ENCODE assay signal across 24 cellular contexts in the genomic region with DNA sequence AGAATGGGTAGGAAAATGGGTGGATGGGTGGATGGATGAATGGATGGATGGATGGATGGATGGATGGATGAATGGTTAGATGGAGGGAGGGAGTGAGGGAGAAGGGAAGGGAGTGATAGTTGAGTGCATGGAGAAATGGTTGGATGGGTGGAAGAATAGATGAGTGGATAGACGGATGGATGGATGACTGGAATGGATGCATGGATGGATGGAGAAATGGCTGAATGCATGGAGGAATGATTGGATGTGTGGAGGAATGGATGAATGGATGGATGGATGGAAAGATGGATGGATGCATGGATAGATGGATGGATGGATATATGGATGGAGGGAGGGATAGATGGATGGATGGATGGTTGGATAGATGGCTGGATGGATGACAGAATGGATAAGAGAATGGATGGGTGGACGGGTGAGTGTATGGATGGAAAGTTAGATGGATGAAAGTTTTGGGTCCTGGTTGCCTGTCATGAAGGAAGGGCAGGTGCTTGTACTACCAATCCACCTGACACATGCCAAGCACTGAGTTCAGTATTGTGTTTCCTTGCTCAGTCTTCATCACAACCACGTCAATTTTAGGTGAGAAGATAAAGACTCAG.
"Had no signal": no experiment of that assay in that cellular context is flagged by ENCODE, and none has a peak within 500 bp of the region (broad histone marks: within the 10 kb centered on the region; RNA-seq: fewer than 3 reads in every experiment).

No MANE protein-coding gene starts in this region.

- H3K4me2 ChIP-seq: smooth muscle cell had no signal

- H3K27ac ChIP-seq: esophagus squamous epithelium, lower lobe of right lung, neutrophil, pancreas, right lobe of liver, stomach, thyroid gland, vagina had no signal

- H3K4me1 Mint-ChIP-seq: immature natural killer cell; naive thymus-derived CD8-positive, alpha-beta T cell had no signal

- H3K27me3 ChIP-seq: esophagus squamous epithelium, neutrophil, pancreas, right lobe of liver, thyroid gland, vagina had no signal

- H3K9me3 ChIP-seq: esophagus squamous epithelium, lower lobe of right lung, neutrophil, pancreas, right lobe of liver, stomach, thyroid gland, vagina had no signal

- H3K27ac Mint-ChIP-seq: effector memory CD8-positive, alpha-beta T cell; immature natural killer cell; naive thymus-derived CD8-positive, alpha-beta T cell had no signal

- H3K4me1 ChIP-seq: esophagus squamous epithelium, lower lobe of right lung, pancreas, right lobe of liver, stomach, thyroid gland, vagina had no signal

- ATAC-seq: effector memory CD8-positive, alpha-beta T cell; left ventricle myocardium superior; lower lobe of right lung; naive thymus-derived CD8-positive, alpha-beta T cell; pancreas; right lobe of liver had no signal

- H3K36me3 ChIP-seq: esophagus squamous epithelium, lower lobe of right lung, neutrophil, pancreas, right lobe of liver, stomach, thyroid gland, vagina had no signal

- DNase-seq: cortex of kidney; effector memory CD8-positive, alpha-beta T cell; erythroblast; esophagus squamous epithelium; foreskin melanocyte; immature natural killer cell; left ventricle myocardium superior; lower lobe of right lung; naive thymus-derived CD8-positive, alpha-beta T cell; pancreas; stimulated activated CD4-positive, alpha-beta T cell treated with anti-CD3 and anti-CD28 coated beads, Interleukin-12 subunit alpha, Interleukin-12 subunit beta, amount 100 ng/mL, for 4 hours; stimulated activated CD4-positive, alpha-beta T cell treated with anti-CD3 and anti-CD28 coated beads, Interleukin-1b, Interleukin-23, amount 100 ng/mL, for 48 hours; stimulated activated CD4-positive, alpha-beta T cell treated with anti-CD3 and anti-CD28 coated beads, Interleukin-4, amount 100 ng/mL, for 1 hour; stimulated activated CD8-positive, alpha-beta memory T cell treated with anti-CD3 and anti-CD28 coated beads, Interleukin-4, amount 100 ng/mL, for 48 hours; stimulated activated naive CD4-positive, alpha-beta T cell treated with Interleukin-2 at 50 U/mL for 16 hours; stomach; thyroid gland; trophoblast cell had no signal

- H3K36me3 Mint-ChIP-seq: immature natural killer cell; naive thymus-derived CD8-positive, alpha-beta T cell had no signal

- H3K4me3 ChIP-seq: esophagus squamous epithelium, lower lobe of right lung, pancreas, right lobe of liver, smooth muscle cell, stomach, thyroid gland, vagina had no signal

- FAIRE-seq: endometrium, keratinocyte, pancreas had no signal

- H3K4me3 Mint-ChIP-seq: effector memory CD8-positive, alpha-beta T cell; immature natural killer cell; naive thymus-derived CD8-positive, alpha-beta T cell had no signal

- H3K9me3 Mint-ChIP-seq: immature natural killer cell; naive thymus-derived CD8-positive, alpha-beta T cell had no signal
